In the genomic region with DNA sequence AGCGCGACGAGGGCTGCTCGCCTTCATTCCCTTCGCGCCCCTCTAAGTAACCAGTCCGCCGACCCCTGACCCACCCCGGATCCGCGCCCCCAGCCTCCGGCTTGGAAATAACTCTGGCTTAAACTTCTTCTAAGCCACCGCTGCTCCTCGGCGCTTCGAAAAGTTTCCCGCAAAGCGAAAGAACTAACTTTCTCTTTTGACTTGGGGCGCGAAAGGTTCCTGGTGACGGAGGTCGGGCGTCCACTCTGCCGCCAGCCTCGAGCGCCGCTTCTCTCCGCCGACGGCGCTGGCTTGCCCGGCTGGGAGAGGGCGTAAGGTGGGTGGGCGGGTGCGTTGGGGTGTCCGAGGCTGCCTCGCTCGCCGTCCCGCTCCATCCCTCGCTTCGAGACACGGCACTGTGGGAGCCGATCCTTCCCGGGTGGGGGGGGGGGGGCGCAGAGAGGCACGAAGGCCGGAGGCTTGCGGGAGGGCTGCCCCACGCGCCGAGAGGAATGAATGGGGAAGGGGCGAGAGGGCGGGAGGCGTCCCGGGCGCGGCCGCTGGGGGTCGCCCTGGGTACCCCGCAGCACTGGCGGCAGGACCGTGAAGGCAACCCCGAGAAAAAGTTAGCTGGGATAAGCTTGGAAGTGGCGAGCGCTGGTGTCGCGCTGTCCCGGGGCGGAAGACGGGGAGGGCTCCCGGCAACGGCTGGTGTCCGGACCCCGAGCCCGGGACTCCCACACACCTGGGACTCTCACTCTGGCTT, we compare ENCODE assay signal across 8 cellular contexts. TPM values are rescaled to one million over a fixed set of nuclear protein-coding genes. Genes with fewer than 3 reads are reported as not detected.
A peak's percentile ranks its signal among the peaks of the same experiment; 100 is the strongest.
DNase-seq lines count a peak whose midpoint lies in the region; ATAC-seq lines count a peak whose summit lies in the region.

No MANE protein-coding gene starts in this region.

- DNase-seq in ELF-1 (ENCODE audit: low read depth, low spot score) = peak; percentile 81
- DNase-seq in MG63 = peak; percentile 58
- DNase-seq in activated CD4-positive, alpha-beta T cell treated with anti-CD3 and anti-CD28 coated beads, Interleukin-2, amount 10 ng/mL, durations not matched to agents 24 days and 14 days = peak; percentile 92
- peak; percentile 88 for DNase-seq in ecto neural progenitor cell (ENCODE audit: low spot score)
- DNase-seq in lung microvascular endothelial cell (ENCODE audit: low read depth in 2 of 2) = peak; percentile 60 to 68
- DNase-seq in stimulated activated CD8-positive, alpha-beta memory T cell treated with anti-CD3 and anti-CD28 coated beads, Interleukin-15, amount 100 ng/mL, for 24 hours (ENCODE audit: low read depth) = peak; percentile 8
- DNase-seq in KG1 (lab: John Stamatoyannopoulos, UW) = no peak

- peaks cover 15% of the 10 kb centered on the region for H3K36me3 Mint-ChIP-seq in activated CD4-positive, alpha-beta T cell treated with anti-CD3 and anti-CD28 coated beads, Interleukin-2, amount 10 ng/mL, durations not matched to agents 24 days and 14 days (ENCODE audit: low read depth)

- intact Hi-C loops in activated CD4-positive, alpha-beta T cell treated with anti-CD3 and anti-CD28 coated beads, Interleukin-2, amount 10 ng/mL, durations not matched to agents 24 days and 14 days (cut with micrococcal nuclease) = loop anchor here (1.0 to 10.0 kb wide), 12 partner anchors 14 to 1032 kb away; a partner anchor contains a TSS

- peaks cover 56% of the 10 kb centered on the region for H3K4me1 Mint-ChIP-seq in activated CD4-positive, alpha-beta T cell treated with anti-CD3 and anti-CD28 coated beads, Interleukin-2, amount 10 ng/mL, durations not matched to agents 24 days and 14 days

- H3K4me3 ChIP-seq in MG63 = peak overlapping the region; percentile 82

- H3K27ac Mint-ChIP-seq in activated CD4-positive, alpha-beta T cell treated with anti-CD3 and anti-CD28 coated beads, Interleukin-2, amount 10 ng/mL, durations not matched to agents 24 days and 14 days = peak overlapping the region; percentile 96

- H3K9me3 Mint-ChIP-seq in activated CD4-positive, alpha-beta T cell treated with anti-CD3 and anti-CD28 coated beads, Interleukin-2, amount 10 ng/mL, durations not matched to agents 24 days and 14 days = no peaks in the 10 kb centered on the region

- H3K27me3 Mint-ChIP-seq in activated CD4-positive, alpha-beta T cell treated with anti-CD3 and anti-CD28 coated beads, Interleukin-2, amount 10 ng/mL, durations not matched to agents 24 days and 14 days = peaks cover 33% of the 10 kb centered on the region

- peak overlapping the region; percentile 90 for H3K4me3 Mint-ChIP-seq in activated CD4-positive, alpha-beta T cell treated with anti-CD3 and anti-CD28 coated beads, Interleukin-2, amount 10 ng/mL, durations not matched to agents 24 days and 14 days

- H3K27me3 ChIP-seq in MG63 = peaks cover 41% of the 10 kb centered on the region

- H3K36me3 ChIP-seq in MG63 = no peaks in the 10 kb centered on the region

- ATAC-seq in GM21825 (IDR thresholded peaks at IDR 0.05; ENCODE audit: unreplicated experiment) = peak; percentile 6

- no peaks in the 10 kb centered on the region for H3K9me3 ChIP-seq in MG63

RNA-seq across cellular contexts. Expression of a gene that starts 0.6 kb away (rescaled TPM):
- total RNA-seq in MG63 (2014; rRNA removed; shearing (Covaris generic); ENCODE audit: low replicate concordance) = 0.99 and 7.4 TPM in 2 replicates
- 21.2 and 29.5 TPM in 2 replicates for total RNA-seq in activated CD4-positive, alpha-beta T cell treated with anti-CD3 and anti-CD28 coated beads, Interleukin-2, amount 10 ng/mL, durations not matched to agents 24 days and 14 days
- total RNA-seq in lung microvascular endothelial cell = 0.87 and 1.2 TPM in 2 replicates
